ENCODE assay signal across 10 cellular contexts in the genomic region with DNA sequence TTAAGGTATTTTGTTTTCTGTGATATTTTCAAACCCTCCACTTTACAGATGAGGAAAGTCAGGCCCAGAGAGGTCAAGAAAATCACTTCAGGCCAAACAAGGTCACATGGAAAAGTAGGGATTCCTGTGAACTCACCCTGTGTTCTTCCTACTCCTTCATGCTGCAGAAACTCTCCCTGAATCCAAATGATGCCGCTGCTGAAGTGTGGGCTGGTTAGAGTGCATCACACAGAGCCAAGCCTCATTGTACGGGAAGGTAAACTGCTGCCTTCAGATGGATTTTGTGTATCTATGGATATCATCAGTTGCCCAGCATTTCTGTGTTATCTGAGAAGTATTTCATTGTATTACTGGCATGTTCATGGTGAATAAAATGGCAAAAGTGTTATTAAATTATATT.
"Had no signal": no experiment of that assay in that cellular context is flagged by ENCODE, and none has a peak within 500 bp of the region (broad histone marks: within the 10 kb centered on the region; RNA-seq: fewer than 3 reads in every experiment).

No MANE protein-coding gene starts in this region.

- FAIRE-seq: H1, H54 had no signal

- ATAC-seq: GM23338, HCT116 had no signal

- DNase-seq: GM23248, GOT3, H7, H9, HCEC 1CT, HFFc6 had no signal
